9 cellular contexts compared by ENCODE assay signal in genomic region chr2:170206246-170206645, GRCh38. TPM values are rescaled to one million over a fixed set of nuclear protein-coding genes. Genes with fewer than 3 reads are reported as not detected.
"Had no signal": no experiment of that assay in that cellular context is flagged by ENCODE, and none has a peak within 500 bp of the region (broad histone marks: within the 10 kb centered on the region; RNA-seq: fewer than 3 reads in every experiment).

No MANE protein-coding gene starts in this region.

- H3K4me2 ChIP-seq: KMS-11 had no signal

- H3K9ac ChIP-seq: GM23248, KMS-11 had no signal

- H3K9me3 ChIP-seq: HAP-1 had no signal

- FAIRE-seq: H54, HTR-8/SVneo had no signal

- H3K4me3 ChIP-seq: GM23248, HAP-1 had no signal

- H3K36me3 ChIP-seq: HAP-1 had no signal

- DNase-seq: GM23248, GOT3, IMR-90, KBM-7 had no signal

- H2AFZ ChIP-seq: GM23248 had no signal

- H3K27ac ChIP-seq: GM23248, KMS-11 had no signal

RNA-seq across cellular contexts. Expression of gene MYO3B, which starts 28.3 kb away (rescaled TPM):
- total RNA-seq: HT-29, IMR-90 had no signal
- polyA plus RNA-seq: GM23248 had no signal
